ENCODE assay signal across 8 cellular contexts in genomic region chr1:151613275-151613867, GRCh38. TPM values are rescaled to one million over a fixed set of nuclear protein-coding genes. Genes with fewer than 3 reads are reported as not detected.
A peak's percentile ranks its signal among the peaks of the same experiment; 100 is the strongest.
DNase-seq lines count a peak whose midpoint lies in the region; ATAC-seq and TF ChIP-seq lines count a peak whose summit lies in the region.

No MANE protein-coding gene starts in this region.

- H3K36me3 ChIP-seq in PC-9 (ENCODE audit: low read depth): peaks cover 3% of the 10 kb centered on the region; the same call in 1 of the 2 replicates

- H3K27ac Mint-ChIP-seq in progenitor cell of endocrine pancreas: peak overlapping the region; percentile 81

- peak overlapping the region; percentile 93 for H3K4me2 ChIP-seq in PC-9

- H3K4me3 ChIP-seq in PC-9: peak overlapping the region; percentile 71
- H3K4me3 ChIP-seq in epithelial cell of esophagus (ENCODE audit: low read length): peak overlapping the region; percentile 77

- H3K4me3 Mint-ChIP-seq in progenitor cell of endocrine pancreas (ENCODE audit: low read depth): peak overlapping the region; percentile 98

- peak; percentile 14 for DNase-seq in GM03348 (ENCODE audit: low spot score)
- DNase-seq in PC-9: no peak
- no peak for DNase-seq in epithelial cell of esophagus (ENCODE audit: low read depth)
- no peak for DNase-seq in progenitor cell of endocrine pancreas (ENCODE audit: low spot score, unreplicated experiment)
- DNase-seq in NCI-H1930 (lab: John Stamatoyannopoulos, UW): no peak
- no peak for DNase-seq in epidermal melanocyte (ENCODE audit: insufficient read length, low spot score)

- no peaks in the 10 kb centered on the region for H3K9me2 ChIP-seq in PC-9 (ENCODE audit: insufficient read depth)

- no peaks in the 10 kb centered on the region for H3K9me3 ChIP-seq in PC-9 (ENCODE audit: insufficient read depth, low read depth)

- no peaks in the 10 kb centered on the region for H3K27me3 Mint-ChIP-seq in progenitor cell of endocrine pancreas

- peaks cover 2% of the 10 kb centered on the region for H3K36me3 Mint-ChIP-seq in progenitor cell of endocrine pancreas (ENCODE audit: insufficient read depth)

- POLR2A ChIA-PET in PC-9 (lab: Charles Lee; ENCODE audit: unreplicated experiment): no interaction called here

- H3K79me2 ChIP-seq in PC-9 (ENCODE audit: low read depth): peaks cover 57% of the 10 kb centered on the region

- peaks cover 29% of the 10 kb centered on the region for H3K4me1 Mint-ChIP-seq in progenitor cell of endocrine pancreas (ENCODE audit: low read depth)

- TSS peak; percentile 19 for BruUV-seq in PC-9 (replicated peaks; lab: Mats Ljungman, UMichigan)

- CTCF ChIA-PET in PC-9 (lab: Charles Lee): no interaction called here

- H4K20me1 ChIP-seq in PC-9 (ENCODE audit: insufficient read depth): no peaks in the 10 kb centered on the region

- ATAC-seq in HG03095 (IDR thresholded peaks at IDR 0.05; ENCODE audit: unreplicated experiment): no peak
- no peak for ATAC-seq in GM18511 (IDR thresholded peaks at IDR 0.05; ENCODE audit: unreplicated experiment)

- H3K27ac ChIP-seq in PC-9: no peak overlapping the region

- H3K27me3 ChIP-seq in PC-9 (ENCODE audit: insufficient read depth, low read depth): no peaks in the 10 kb centered on the region

- H3K4me1 ChIP-seq in PC-9 (replicated peaks; ENCODE audit: insufficient read depth): peaks cover 60% of the 10 kb centered on the region

- intact Hi-C loops in PC-9 (cut with micrococcal nuclease; ENCODE audit: unreplicated experiment): no loop called here

- no peaks in the 10 kb centered on the region for H3K9me3 Mint-ChIP-seq in progenitor cell of endocrine pancreas (ENCODE audit: low read depth)

- TF ChIP-seq CTCF in PC-9 (conservative IDR thresholded peaks at IDR 0.05) (no peak), epithelial cell of esophagus (IDR thresholded peaks at IDR 0.05; ENCODE audit: insufficient read depth, low read depth, low read length, missing control alignments) (no peak), progenitor cell of endocrine pancreas (IDR thresholded peaks at IDR 0.05; ENCODE audit: unreplicated experiment) (no peak)

- no peak overlapping the region for H2AFZ ChIP-seq in PC-9

- peaks cover 17% of the 10 kb centered on the region for H3F3A ChIP-seq in PC-9 (ENCODE audit: insufficient read depth, low read depth)

RNA-seq across cellular contexts. Expression of gene SNX27, which starts 1.5 kb away (rescaled TPM):
- total RNA-seq in PC-9 (2021): 24.6 and 40.1 TPM in 2 replicates
- total RNA-seq in progenitor cell of endocrine pancreas: 50.0 and 50.3 TPM in 2 replicates
